8 cellular contexts compared by ENCODE assay signal in genomic region chr20:19973920-19974620, GRCh38. TPM values are rescaled to one million over a fixed set of nuclear protein-coding genes. Genes with fewer than 3 reads are reported as not detected.
DNase-seq lines count a peak whose midpoint lies in the region; ATAC-seq and TF ChIP-seq lines count a peak whose summit lies in the region.

No MANE protein-coding gene starts in this region.

- POLR2A ChIA-PET in CD8-positive, alpha-beta T cell (lab: Charles Lee) = no interaction called here

- intact Hi-C loops in heart left ventricle (cut with DNase I) = loop anchor here in 4 of 10 donors (1.0 to 5.0 kb wide), 3 partner anchors 37 to 189 kb away; no protein-coding TSS in a partner anchor
- intact Hi-C loops in CD8-positive, alpha-beta T cell (cut with DNase I, micrococcal nuclease) = no loop called here

- peaks cover 0 to 69% (median 44%) of the 10 kb centered on the region in 9 donors for H3K36me3 ChIP-seq in heart left ventricle
- H3K36me3 ChIP-seq in CD8-positive, alpha-beta T cell (ENCODE audit: insufficient read depth, low read length) = no peaks in the 10 kb centered on the region

- H3K27ac ChIP-seq in VCaP (peak overlapping the region; percentile 100), heart left ventricle (peak overlapping the region; percentile 90 to 96 (median 94))
- no peak overlapping the region for H3K27ac ChIP-seq in CD8-positive, alpha-beta T cell (ENCODE audit: low read depth, low read length)

- no peaks in the 10 kb centered on the region for H3K27me3 ChIP-seq in heart left ventricle
- no peaks in the 10 kb centered on the region for H3K27me3 ChIP-seq in CD8-positive, alpha-beta T cell (ENCODE audit: insufficient read depth, low read length)

- H3K27me3 Mint-ChIP-seq in CD8-positive, alpha-beta T cell (ENCODE audit: low read depth) = no peaks in the 10 kb centered on the region

- CTCF ChIA-PET in CD8-positive, alpha-beta T cell (lab: Charles Lee) = no interaction called here

- in situ Hi-C loops in G401 (cut with HindIII; ENCODE audit: low sequenced_read_pairs) = no loop called here

- no peak for TF ChIP-seq CTCF in VCaP (conservative IDR thresholded peaks at IDR 0.05)
- TF ChIP-seq CTCF in heart left ventricle (IDR thresholded peaks at IDR 0.05) = no peak
- no peak for TF ChIP-seq CTCF in CD8-positive, alpha-beta T cell (IDR thresholded peaks at IDR 0.05)

- H3K9me3 ChIP-seq in heart left ventricle = no peaks in the 10 kb centered on the region
- no peaks in the 10 kb centered on the region for H3K9me3 ChIP-seq in CD8-positive, alpha-beta T cell (ENCODE audit: low read length)

- no peak overlapping the region for H3K4me3 Mint-ChIP-seq in CD8-positive, alpha-beta T cell

- no peaks in the 10 kb centered on the region for H3K9me3 Mint-ChIP-seq in CD8-positive, alpha-beta T cell

- peak overlapping the region in 9 of 12 donors; percentile 42 to 79 (median 65) for H3K4me3 ChIP-seq in heart left ventricle
- H3K4me3 ChIP-seq in CD8-positive, alpha-beta T cell (ENCODE audit: low read depth, low read length) = no peak overlapping the region

- H3K36me3 Mint-ChIP-seq in CD8-positive, alpha-beta T cell = no peaks in the 10 kb centered on the region

- WGBS in heart left ventricle, 4 donors = 19 to 37% (median 25%) methylated on average over 8 of the region's 8 CpGs

- H3K4me1 Mint-ChIP-seq in CD8-positive, alpha-beta T cell (ENCODE audit: low read depth) = peaks cover 12% of the 10 kb centered on the region

- no peak for TF ChIP-seq POLR2A in heart left ventricle (IDR thresholded peaks at IDR 0.05)

- DNase-seq in G401 (ENCODE audit: low spot score) (peak; percentile 20), heart left ventricle (peak; percentile 59 to 83 (median 76)), retina (peak; percentile 17)
- DNase-seq in CD8-positive, alpha-beta T cell = no peak

- H3K4me1 ChIP-seq in heart left ventricle = peaks cover 8 to 99% (median 61%) of the 10 kb centered on the region in 12 donors
- H3K4me1 ChIP-seq in CD8-positive, alpha-beta T cell (ENCODE audit: insufficient read depth, low read length) = no peaks in the 10 kb centered on the region

- no peak overlapping the region for H3K27ac Mint-ChIP-seq in CD8-positive, alpha-beta T cell

- ATAC-seq in heart left ventricle (peak in 3 of 4 donors; percentile 24 to 41 (median 29)), GM18861 (IDR thresholded peaks at IDR 0.05; ENCODE audit: unreplicated experiment) (no peak), GM18498 (IDR thresholded peaks at IDR 0.05; ENCODE audit: unreplicated experiment) (no peak), GM19324 (IDR thresholded peaks at IDR 0.05; ENCODE audit: low FRiP score, unreplicated experiment) (no peak)
- ATAC-seq in CD8-positive, alpha-beta T cell = no peak

RNA-seq across cellular contexts. Expression of gene NAA20, which starts 43.1 kb away (rescaled TPM):
- 55.0 and 88.2 TPM in 2 replicates for total RNA-seq in G401 (2014; rRNA removed; shearing (Covaris generic))
- total RNA-seq in heart left ventricle = 10 to 100 TPM; 36.0 to 79.8 (median 59.1) TPM
- 100 to 1,000 TPM; 108 to 130 TPM for polyA plus RNA-seq in heart left ventricle
- total RNA-seq in CD8-positive, alpha-beta T cell = 10 to 100 TPM; 32.9 to 33.2 TPM

Comparison
In these comparisons a context has a peak if more than half of its experiments do, and no peak if none do; other contexts are left out.
1. DNase-seq: peak in G401 (single experiment), heart left ventricle (5 of 5) and retina (single experiment); none in CD8-positive, alpha-beta T cell (0 of 7).
2. ATAC-seq: peak in heart left ventricle (3 of 4); none in GM18861 (single experiment), CD8-positive, alpha-beta T cell (single experiment), GM18498 (single experiment) and GM19324 (single experiment).